ENCODE assay signal across 8 cellular contexts in the genomic region with DNA sequence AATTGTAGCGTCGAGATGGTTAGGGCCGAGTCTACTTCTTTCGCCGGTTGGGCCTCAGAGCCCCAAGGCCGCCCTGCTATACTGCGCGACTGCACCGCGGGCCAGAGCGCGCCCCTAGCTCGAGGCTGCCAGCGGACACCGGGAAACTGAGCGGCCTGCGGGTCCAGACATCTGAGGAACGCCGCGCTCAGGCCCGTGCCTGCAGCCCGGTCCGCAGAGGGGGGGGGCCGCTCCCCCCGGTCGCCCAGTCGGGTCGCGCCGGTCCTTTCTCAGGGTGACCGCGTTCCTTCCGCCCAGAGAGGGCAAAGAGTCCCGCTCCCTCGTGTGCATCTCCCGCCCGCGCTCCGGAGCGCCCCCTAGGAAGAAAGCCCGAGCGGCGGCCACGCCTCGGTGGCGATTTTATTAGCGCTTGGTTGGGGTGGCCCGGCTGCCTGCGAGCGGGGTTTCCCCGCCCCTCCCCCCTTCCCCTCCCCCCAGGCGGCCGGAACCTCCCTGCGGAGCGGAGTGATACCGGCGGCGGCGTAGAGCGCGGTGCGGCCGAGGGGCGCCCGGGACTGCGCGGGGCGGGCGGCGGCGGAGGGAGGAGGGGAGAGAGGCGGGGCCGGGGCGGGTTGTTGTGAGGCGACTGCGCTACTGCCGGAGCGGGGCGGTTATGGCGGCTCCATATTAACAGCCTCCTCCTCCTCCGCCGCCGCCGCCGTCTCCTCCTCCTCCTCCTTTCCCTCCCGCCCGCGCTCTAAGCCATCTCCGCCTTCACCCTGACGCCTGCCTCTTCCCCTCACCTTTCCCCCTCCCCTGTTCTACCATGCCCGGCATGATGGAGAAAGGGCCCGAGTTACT. TPM values are rescaled to one million over a fixed set of nuclear protein-coding genes. Genes with fewer than 3 reads are reported as not detected.
A peak's percentile ranks its signal among the peaks of the same experiment; 100 is the strongest.
DNase-seq lines count a peak whose midpoint lies in the region; ATAC-seq, FAIRE-seq and TF ChIP-seq lines count a peak whose summit lies in the region.

RCOR3 (plus strand) TSS at position 611 of the 840 bp plus-strand sequence; CDS start at position 806, 195 bp downstream.

- H3K4me1 Mint-ChIP-seq in T-cell (peaks cover 20 to 25% (median 21%) of the 10 kb centered on the region in 3 donors), progenitor cell of endocrine pancreas (ENCODE audit: low read depth) (peaks cover 21% of the 10 kb centered on the region)

- 0% methylated on average over 53 to 92 of the region's 92 CpGs for WGBS in adipose tissue, 3 donors
- 0 to 1% (median 0%) methylated on average over 36 to 90 of the region's 92 CpGs for WGBS in heart left ventricle, 4 donors

- FAIRE-seq in GM12892 (lab: Jason Lieb, UNC) = peak; percentile 80

- H3K36me3 Mint-ChIP-seq in T-cell (peaks cover 5% of the 10 kb centered on the region), progenitor cell of endocrine pancreas (ENCODE audit: insufficient read depth) (peaks cover 4% of the 10 kb centered on the region)

- H3K4me3 Mint-ChIP-seq in T-cell = peak within 1 kb of the TSS; percentile 86 to 95 (median 94)
- H3K4me3 Mint-ChIP-seq in progenitor cell of endocrine pancreas (ENCODE audit: low read depth) = peak within 1 kb of the TSS; percentile 88

- H3K4me3 ChIP-seq in heart left ventricle (peak within 1 kb of the TSS; percentile 70 to 98 (median 93)), upper lobe of right lung (peak within 1 kb of the TSS; percentile 86)

- H3K4me1 ChIP-seq in heart left ventricle (peaks cover 0 to 28% (median 16%) of the 10 kb centered on the region in 12 donors), upper lobe of right lung (peaks cover 15% of the 10 kb centered on the region)

- intact Hi-C loops in heart left ventricle (cut with DNase I) (loop anchor here in 2 of 10 donors (2.0 to 10.0 kb wide), 3 partner anchors 124 to 854 kb away; partner anchors contain the start of gene SLC30A1 (in 1 of the 2)), upper lobe of right lung (cut with DNase I) (no loop called here)

- ATAC-seq in HG02798 (IDR thresholded peaks at IDR 0.05; ENCODE audit: poor library complexity, unreplicated experiment) (peak; percentile 69), T-cell (replicated peaks in 1 of 4) (peak; percentile 81 to 87 (median 84)), heart left ventricle (peak; percentile 83 to 94 (median 89)), upper lobe of right lung (peak; percentile 94)

- POLR2A ChIA-PET in T-cell (lab: Charles Lee) = no interaction called here

- CTCF ChIA-PET in T-cell (lab: Charles Lee) = interaction anchor here (0.7 to 1.8 kb wide), 4 partner anchors 113 to 776 kb away, joined by 3 to 9 read pairs (median 6); partner anchors contain the start of genes KCNH1 (in 2 of the 2), DTL (in 1 of the 2) and INTS7 (in 1 of the 2)

- H3K9me3 ChIP-seq in heart left ventricle = no peaks in the 10 kb centered on the region
- no peaks in the 10 kb centered on the region for H3K9me3 ChIP-seq in upper lobe of right lung

- peak within 1 kb of the TSS; percentile 76 for H3K27ac ChIP-seq in adipose tissue (ENCODE audit: low read depth, low read length)
- H3K27ac ChIP-seq in heart left ventricle = peak within 1 kb of the TSS; percentile 92 to 100 (median 98)
- H3K27ac ChIP-seq in upper lobe of right lung = peak within 1 kb of the TSS; percentile 99

- H3K27me3 ChIP-seq in heart left ventricle = no peaks in the 10 kb centered on the region
- H3K27me3 ChIP-seq in upper lobe of right lung = no peaks in the 10 kb centered on the region

- TF ChIP-seq CTCF in heart left ventricle (IDR thresholded peaks at IDR 0.05) = peak; percentile 51 to 74 (median 62)
- peak; percentile 86 for TF ChIP-seq CTCF in progenitor cell of endocrine pancreas (IDR thresholded peaks at IDR 0.05; ENCODE audit: unreplicated experiment)
- peak; percentile 63 for TF ChIP-seq CTCF in upper lobe of right lung (IDR thresholded peaks at IDR 0.05)

- DNase-seq in GM12892 (ENCODE audit: insufficient read length) (peak; percentile 72), NCI-H1417 treated with DMSO at 0.1 percent for 48 hours (lab: John Stamatoyannopoulos, UW) (peak; percentile 83), T-cell (peak; percentile 81 to 93 (median 88)), heart left ventricle (peak; percentile 96 to 98 (median 97)), progenitor cell of endocrine pancreas (ENCODE audit: low spot score, unreplicated experiment) (peak; percentile 95), upper lobe of right lung (peak; percentile 98)

- peak within 1 kb of the TSS; percentile 90 to 97 for H3K27ac Mint-ChIP-seq in T-cell
- H3K27ac Mint-ChIP-seq in progenitor cell of endocrine pancreas = peak within 1 kb of the TSS; percentile 97

- TF ChIP-seq POLR2A in GM12892 (IDR thresholded peaks at IDR 0.05; ENCODE audit: low read depth, low read length) (peak; percentile 81; the same call in 1 of the 2 replicates), heart left ventricle (IDR thresholded peaks at IDR 0.05) (peak in 1 of 2 donors; percentile 69)

- H3K27me3 Mint-ChIP-seq in T-cell (no peaks in the 10 kb centered on the region), progenitor cell of endocrine pancreas (no peaks in the 10 kb centered on the region)

- H3K9me3 Mint-ChIP-seq in T-cell (no peaks in the 10 kb centered on the region), progenitor cell of endocrine pancreas (ENCODE audit: low read depth) (no peaks in the 10 kb centered on the region)

- H3K36me3 ChIP-seq in heart left ventricle = peaks cover 0 to 20% (median 7%) of the 10 kb centered on the region in 9 donors
- no peaks in the 10 kb centered on the region for H3K36me3 ChIP-seq in upper lobe of right lung

RNA-seq across cellular contexts. Expression of gene RCOR3, which starts in this region (rescaled TPM):
- polyA plus RNA-seq in GM12892 (2012; ENCODE audit: missing spikeins) = 21.8 TPM
- total RNA-seq in T-cell (10 to 100 TPM; 58.2 to 72.4 (median 62.2) TPM), heart left ventricle (10 to 100 TPM; 28.9 to 60.1 (median 48.6) TPM), progenitor cell of endocrine pancreas (63.0 and 64.5 TPM in 2 replicates), upper lobe of right lung (46.7 TPM)
- polyA plus RNA-seq in adipose tissue (10 to 100 TPM; 15.6 to 20.7 (median 16.1) TPM), heart left ventricle (10 to 100 TPM; 25.3 to 25.4 TPM)

Comparison
In these comparisons a context has a peak if more than half of its experiments do, and no peak if none do; other contexts are left out.
1. Peak in every context shown above with its lines: DNase-seq, ATAC-seq, H3K4me3 ChIP-seq and H3K27ac ChIP-seq.